Comparison of ENCODE assay signal across 8 cellular contexts in the genomic region with DNA sequence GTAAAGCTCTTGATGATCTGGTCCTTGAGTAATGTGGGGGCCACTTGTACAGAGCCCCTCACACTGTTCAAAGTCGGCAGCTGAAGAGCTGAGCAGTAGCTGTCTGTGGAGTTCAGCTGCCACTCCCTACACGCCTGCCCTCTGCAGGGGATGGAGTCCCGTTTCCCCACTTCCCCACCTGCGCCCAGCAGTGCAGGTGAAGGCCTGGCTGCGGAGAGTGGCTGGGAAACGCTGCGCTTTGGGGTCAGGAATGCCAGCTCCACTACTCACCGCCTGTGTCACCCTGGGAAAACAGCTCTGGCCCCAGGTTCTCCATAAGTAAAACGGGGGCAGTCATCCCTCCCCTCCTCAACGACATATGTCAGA. TPM values are rescaled to one million over a fixed set of nuclear protein-coding genes. Genes with fewer than 3 reads are reported as not detected.
A peak's percentile ranks its signal among the peaks of the same experiment; 100 is the strongest.
DNase-seq lines count a peak whose midpoint lies in the region; ATAC-seq and TF ChIP-seq lines count a peak whose summit lies in the region.
"Not testable (repeated sequence)": the region's sequence is repeated elsewhere in the genome, so short reads cannot be mapped to it uniquely, and the experiment has no call there.

No MANE protein-coding gene starts in this region.

- peak overlapping the region; percentile 91 to 99 (median 97) for H3K4me3 Mint-ChIP-seq in naive thymus-derived CD4-positive, alpha-beta T cell

- ATAC-seq in GM21737 (IDR thresholded peaks at IDR 0.05; ENCODE audit: unreplicated experiment) (peak; percentile 16), HG03432 (IDR thresholded peaks at IDR 0.05; ENCODE audit: unreplicated experiment) (peak; percentile 19), RWPE2 (ENCODE audit: low read depth) (peak; percentile 76), Right ventricle myocardium inferior (peak; percentile 8), thoracic aorta (ENCODE audit: insufficient number of reproducible peaks, low FRiP score, low read depth) (peak; percentile 15)
- peak; percentile 13 for ATAC-seq in naive thymus-derived CD4-positive, alpha-beta T cell

- not testable (repeated sequence) for H3K36me3 ChIP-seq in RWPE2 (ENCODE audit: low read depth); naive thymus-derived CD4-positive, alpha-beta T cell (ENCODE audit: control insufficient read depth in 2 of 3, insufficient read depth in 3 of 3, low read length in 3 of 3); thoracic aorta

- H3K36me3 Mint-ChIP-seq in naive thymus-derived CD4-positive, alpha-beta T cell, result not testable (repeated sequence)

- H3K27me3 Mint-ChIP-seq in naive thymus-derived CD4-positive, alpha-beta T cell, result not testable (repeated sequence)

- not testable (repeated sequence) for TF ChIP-seq CTCF in RWPE2 (IDR thresholded peaks at IDR 0.05; ENCODE audit: poor library complexity, severe bottlenecking); astrocyte of the spinal cord (IDR thresholded peaks at IDR 0.05; ENCODE audit: low read depth, low read length); thoracic aorta (IDR thresholded peaks at IDR 0.05)

- CTCF ChIA-PET in naive thymus-derived CD4-positive, alpha-beta T cell (lab: Charles Lee), result interaction anchor here (0.8 to 1.5 kb wide), 2 partner anchors 15 to 237 kb away, joined by 3 to 4 read pairs; a partner anchor contains a TSS

- POLR2A ChIA-PET in naive thymus-derived CD4-positive, alpha-beta T cell (lab: Charles Lee), result interaction anchor here (1.5 kb wide), 1 partner anchor 233 kb away, joined by 4 read pairs; no protein-coding TSS in a partner anchor

- peak overlapping the region; percentile 86 to 98 (median 94) for H3K27ac Mint-ChIP-seq in naive thymus-derived CD4-positive, alpha-beta T cell

- H3K4me1 ChIP-seq in RWPE2 (ENCODE audit: insufficient read depth, poor library complexity, severe bottlenecking); naive thymus-derived CD4-positive, alpha-beta T cell (ENCODE audit: control insufficient read depth in 2 of 2, insufficient read depth in 2 of 2, low read length in 2 of 2): not testable (repeated sequence)
- H3K4me1 ChIP-seq in thoracic aorta (ENCODE audit: control insufficient read depth in 1 of 2, low read depth in 2 of 2), result peaks cover 4 to 19% of the 10 kb centered on the region in 2 donors

- H3K4me1 Mint-ChIP-seq in naive thymus-derived CD4-positive, alpha-beta T cell, result peaks cover 14 to 26% (median 23%) of the 10 kb centered on the region in 7 donors

- not testable (repeated sequence) for H3K9me3 Mint-ChIP-seq in naive thymus-derived CD4-positive, alpha-beta T cell

- H3K27me3 ChIP-seq in RWPE2 (ENCODE audit: insufficient read depth, poor library complexity, severe bottlenecking); naive thymus-derived CD4-positive, alpha-beta T cell (ENCODE audit: control insufficient read depth in 2 of 2, insufficient read depth in 2 of 2, low read length in 2 of 2); thoracic aorta (replicated peaks; ENCODE audit: insufficient read depth): not testable (repeated sequence)

- in situ Hi-C loops in astrocyte of the spinal cord (cut with HindIII; ENCODE audit: low sequenced_read_pairs), result not testable (repeated sequence)

- not testable (repeated sequence) for H3K9me3 ChIP-seq in RWPE2 (ENCODE audit: severe bottlenecking); naive thymus-derived CD4-positive, alpha-beta T cell (ENCODE audit: control insufficient read depth in 2 of 3, low read length in 3 of 3); thoracic aorta

- intact Hi-C loops in Right ventricle myocardium inferior (cut with DNase I), result loop anchor here (5.0 kb wide), 1 partner anchor 235 kb away; a partner anchor contains a TSS
- intact Hi-C loops in naive thymus-derived CD4-positive, alpha-beta T cell (cut with micrococcal nuclease), result loop anchor here (1.0 to 5.0 kb wide), 8 partner anchors 56 to 380 kb away; a partner anchor contains a TSS

- H3K4me3 ChIP-seq in GM08714 (ENCODE audit: low read length) (peak overlapping the region; percentile 81), RWPE2 (ENCODE audit: severe bottlenecking) (peak overlapping the region; percentile 89), astrocyte of the spinal cord (ENCODE audit: low read depth, low read length) (peak overlapping the region; percentile 97), thoracic aorta (peak overlapping the region; percentile 85)
- H3K4me3 ChIP-seq in naive thymus-derived CD4-positive, alpha-beta T cell (ENCODE audit: low read length), result peak overlapping the region; percentile 94

- DNase-seq in RWPE2 (ENCODE audit: low spot score); astrocyte of the spinal cord (ENCODE audit: low read depth, low spot score); thoracic aorta (ENCODE audit: low spot score): not testable (repeated sequence)
- peak; percentile 62 for DNase-seq in Right ventricle myocardium inferior (ENCODE audit: missing footprints)
- peak in 2 of 9 donors; percentile 3 to 13 for DNase-seq in naive thymus-derived CD4-positive, alpha-beta T cell

- H3K27ac ChIP-seq in RWPE2 (ENCODE audit: poor library complexity, severe bottlenecking) (peak overlapping the region; percentile 19), thoracic aorta (peak overlapping the region; percentile 63 to 79)
- H3K27ac ChIP-seq in naive thymus-derived CD4-positive, alpha-beta T cell (ENCODE audit: low read depth, low read length), result peak overlapping the region; percentile 87

RNA-seq across cellular contexts. Expression of a gene that starts 0.5 kb away (rescaled TPM):
- total RNA-seq in Right ventricle myocardium inferior (41.6 TPM), thoracic aorta (10 to 100 TPM; 11.7 to 23.6 TPM)
- 10 to 100 TPM; 22.6 to 41.4 (median 33.7) TPM for total RNA-seq in naive thymus-derived CD4-positive, alpha-beta T cell
- 10 to 100 TPM; 17.9 to 20.5 TPM for polyA plus RNA-seq in naive thymus-derived CD4-positive, alpha-beta T cell

Comparison
In these comparisons a context has a peak if more than half of its experiments do, and no peak if none do; other contexts are left out.
1. ATAC-seq: peak in every context shown above with its lines; median percentile 76 in RWPE2; 19 in HG03432; 16 in GM21737; 15 in thoracic aorta; 13 in naive thymus-derived CD4-positive, alpha-beta T cell; 8 in Right ventricle myocardium inferior.
2. H3K27ac ChIP-seq: peak in every context shown above with its lines; median percentile 87 in naive thymus-derived CD4-positive, alpha-beta T cell; 71 in thoracic aorta; 19 in RWPE2.